Comparison of ENCODE assay signal across 10 cellular contexts in genomic region chr22:36022162-36022561, GRCh38. TPM values are rescaled to one million over a fixed set of nuclear protein-coding genes. Genes with fewer than 3 reads are reported as not detected.
DNase-seq lines count a peak whose midpoint lies in the region; ATAC-seq, FAIRE-seq and TF ChIP-seq lines count a peak whose summit lies in the region.
"Had no signal": no experiment of that assay in that cellular context is flagged by ENCODE, and none has a peak within 500 bp of the region (broad histone marks: within the 10 kb centered on the region; RNA-seq: fewer than 3 reads in every experiment).

No MANE protein-coding gene starts in this region.

- no peak for FAIRE-seq in bronchial epithelial cell (lab: Jason Lieb, UNC)

- peak in 1 of 2 donors; percentile 46 for DNase-seq in cardiac muscle cell (ENCODE audit: low read depth in 1 of 2, low spot score in 1 of 2)
- no peak for DNase-seq in Right ventricle myocardium superior
- DNase-seq in bronchial epithelial cell (ENCODE audit: low read depth) = peak; percentile 37
- DNase-seq in UCSD-AML1 (lab: John Stamatoyannopoulos, UW; ENCODE audit: unreplicated experiment) = no peak
- DNase-seq: head of caudate nucleus, posterior cingulate gyrus had no signal

- 8% methylated on average over 1 of the region's 1 CpG for WGBS in urinary bladder

- H3K27me3 ChIP-seq in cardiac muscle cell = no peaks in the 10 kb centered on the region
- no peaks in the 10 kb centered on the region for H3K27me3 ChIP-seq in bronchial epithelial cell (ENCODE audit: control insufficient read depth, insufficient read depth, low read length)
- no peaks in the 10 kb centered on the region for H3K27me3 ChIP-seq in muscle layer of duodenum (ENCODE audit: low read depth, low read length)

- no peak overlapping the region for H3K4me3 ChIP-seq in cardiac muscle cell
- no peak overlapping the region for H3K4me3 ChIP-seq in bronchial epithelial cell (ENCODE audit: low read depth, low read length)
- H3K4me3 ChIP-seq in muscle layer of duodenum (ENCODE audit: low read depth in 1 of 2, low read length in 2 of 2) = peak overlapping the region in 1 of 2 donors; percentile 1
- H3K4me3 ChIP-seq in urinary bladder (ENCODE audit: low read depth, low read length) = no peak overlapping the region

- peaks cover 26% of the 10 kb centered on the region for H3K4me1 ChIP-seq in cardiac muscle cell (ENCODE audit: low read depth)
- peaks cover 18 to 59% of the 10 kb centered on the region in 2 donors for H3K4me1 ChIP-seq in muscle layer of duodenum (ENCODE audit: control insufficient read depth in 1 of 2, insufficient read depth in 2 of 2, low read length in 2 of 2)
- peaks cover 8% of the 10 kb centered on the region for H3K4me1 ChIP-seq in urinary bladder (ENCODE audit: insufficient read depth)

- ATAC-seq in Right ventricle myocardium superior (ENCODE audit: poor library complexity) (no peak), HG03520 (IDR thresholded peaks at IDR 0.05; ENCODE audit: unreplicated experiment) (no peak), GM18873 (IDR thresholded peaks at IDR 0.05; ENCODE audit: low FRiP score, unreplicated experiment) (no peak)

- no peaks in the 10 kb centered on the region for H3K36me3 ChIP-seq in cardiac muscle cell
- no peaks in the 10 kb centered on the region for H3K36me3 ChIP-seq in bronchial epithelial cell (ENCODE audit: control insufficient read depth, insufficient read depth, low read length)
- H3K36me3 ChIP-seq in muscle layer of duodenum (ENCODE audit: control insufficient read depth in 1 of 2, insufficient read depth in 2 of 2, low read length in 2 of 2) = no peaks in the 10 kb centered on the region
- no peaks in the 10 kb centered on the region for H3K36me3 ChIP-seq in urinary bladder (ENCODE audit: insufficient read depth)

- peak overlapping the region; percentile 77 for H3K27ac ChIP-seq in cardiac muscle cell
- H3K27ac ChIP-seq in muscle layer of duodenum (ENCODE audit: low read length) = peak overlapping the region; percentile 69
- peak overlapping the region; percentile 73 for H3K27ac ChIP-seq in urinary bladder (ENCODE audit: low read depth)

- intact Hi-C loops in Right ventricle myocardium superior (cut with DNase I) = no loop called here

- H3K9me3 ChIP-seq in cardiac muscle cell (ENCODE audit: low read depth) (no peaks in the 10 kb centered on the region), muscle layer of duodenum (ENCODE audit: control insufficient read depth in 1 of 2, low read length in 2 of 2) (no peaks in the 10 kb centered on the region)

- TF ChIP-seq CTCF in cardiac muscle cell (IDR thresholded peaks at IDR 0.05; ENCODE audit: low read depth, low read length) = no peak
- no peak for TF ChIP-seq CTCF in bronchial epithelial cell (IDR thresholded peaks at IDR 0.05; ENCODE audit: insufficient read depth, low read length, severe bottlenecking)

RNA-seq across cellular contexts. Expression of gene RBFOX2, which starts 6.5 kb away (rescaled TPM):
- 332 and 339 TPM in 2 replicates for total RNA-seq in cardiac muscle cell
- 299 and 399 TPM in 2 replicates for polyA plus RNA-seq in cardiac muscle cell
- 74.4 TPM for total RNA-seq in Right ventricle myocardium superior
- 69.5 and 101 TPM in 2 replicates for total RNA-seq in bronchial epithelial cell
- 278 TPM for total RNA-seq in urinary bladder
- 86.5 TPM for polyA plus RNA-seq in urinary bladder
